ENCODE assay signal across 30 cellular contexts in the genomic region with DNA sequence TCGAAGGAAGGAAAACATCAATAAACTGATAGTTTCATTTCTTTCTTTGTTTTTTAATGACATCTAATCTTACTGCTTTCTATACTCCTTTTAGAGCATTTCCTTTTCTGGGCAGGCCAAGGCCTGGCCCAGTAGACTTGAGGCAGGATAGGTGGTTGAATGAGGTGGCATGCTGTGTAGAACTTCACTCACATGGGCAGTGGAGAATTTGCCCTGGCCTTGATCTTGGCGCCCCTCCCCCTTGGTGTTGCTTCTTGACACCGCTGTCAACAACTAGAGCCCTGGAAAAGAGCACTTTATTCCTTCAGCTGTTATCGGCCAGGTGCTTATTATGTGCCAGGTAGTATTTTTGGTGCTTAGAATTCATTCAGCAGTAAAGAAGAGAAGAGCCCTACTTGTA. TPM values are rescaled to one million over a fixed set of nuclear protein-coding genes. Genes with fewer than 3 reads are reported as not detected.
DNase-seq lines count a peak whose midpoint lies in the region; ATAC-seq lines count a peak whose summit lies in the region.
"Had no signal": no experiment of that assay in that cellular context is flagged by ENCODE, and none has a peak within 500 bp of the region (broad histone marks: within the 10 kb centered on the region; RNA-seq: fewer than 3 reads in every experiment).

No MANE protein-coding gene starts in this region.

- ATAC-seq in activated naive CD8-positive, alpha-beta T cell treated with anti-CD3 and anti-CD28 coated beads, Interleukin-2, amount 10 ng/mL, durations not matched to agents 7 days and 5 days (ENCODE audit: low read depth) = no peak
- ATAC-seq in activated naive CD8-positive, alpha-beta T cell treated with anti-CD3 and anti-CD28 coated beads, Interleukin-2, amount 50 U/mL, for 24 hours = no peak
- ATAC-seq in T-cell (replicated peaks in 1 of 4) (no peak), GM18520 (IDR thresholded peaks at IDR 0.05; ENCODE audit: unreplicated experiment) (no peak)
- no peak for ATAC-seq in effector memory CD8-positive, alpha-beta T cell (replicated peaks)
- ATAC-seq: gastroesophageal sphincter, pancreas had no signal

- peaks cover 27% of the 10 kb centered on the region for H3K36me3 Mint-ChIP-seq in activated naive CD8-positive, alpha-beta T cell treated with anti-CD3 and anti-CD28 coated beads, Interleukin-2, amount 10 ng/mL, durations not matched to agents 7 days and 5 days
- peaks cover 59% of the 10 kb centered on the region for H3K36me3 Mint-ChIP-seq in activated naive CD8-positive, alpha-beta T cell treated with anti-CD3 and anti-CD28 coated beads, Interleukin-2, amount 50 U/mL, for 24 hours (ENCODE audit: low read depth)
- peaks cover 51% of the 10 kb centered on the region for H3K36me3 Mint-ChIP-seq in T-cell
- H3K36me3 Mint-ChIP-seq in effector memory CD8-positive, alpha-beta T cell (ENCODE audit: insufficient read depth) = peaks cover 39% of the 10 kb centered on the region
- H3K36me3 Mint-ChIP-seq in activated T-cell treated with anti-CD3 and anti-CD28 coated beads, Interleukin-2, amount 50 U/mL, for 24 hours (ENCODE audit: low read depth) = peaks cover 5% of the 10 kb centered on the region

- no peak overlapping the region for H3K4me2 ChIP-seq in trophoblast cell (ENCODE audit: low read length)
- H3K4me2 ChIP-seq: BLaER1 had no signal

- H3K4ac ChIP-seq in trophoblast cell (ENCODE audit: low read depth, low read length) = no peak overlapping the region

- no peak overlapping the region for H3K4me3 Mint-ChIP-seq in activated naive CD8-positive, alpha-beta T cell treated with anti-CD3 and anti-CD28 coated beads, Interleukin-2, amount 10 ng/mL, durations not matched to agents 7 days and 5 days
- no peak overlapping the region for H3K4me3 Mint-ChIP-seq in activated naive CD8-positive, alpha-beta T cell treated with anti-CD3 and anti-CD28 coated beads, Interleukin-2, amount 50 U/mL, for 24 hours
- no peak overlapping the region for H3K4me3 Mint-ChIP-seq in T-cell
- no peak overlapping the region for H3K4me3 Mint-ChIP-seq in effector memory CD8-positive, alpha-beta T cell
- H3K4me3 Mint-ChIP-seq in activated T-cell treated with anti-CD3 and anti-CD28 coated beads, Interleukin-2, amount 50 U/mL, for 24 hours = no peak overlapping the region
- H3K4me3 Mint-ChIP-seq: activated naive CD4-positive, alpha-beta T cell treated with anti-CD3 and anti-CD28 coated beads for 36 hours; mesothelial cell of epicardium; nephron had no signal

- no peak overlapping the region for H2BK5ac ChIP-seq in trophoblast cell (ENCODE audit: low read depth, low read length, poor library complexity)

- no peaks in the 10 kb centered on the region for H3K4me1 ChIP-seq in trophoblast cell (ENCODE audit: control insufficient read depth in 1 of 2, insufficient read depth in 2 of 2, low read length in 2 of 2)
- H3K4me1 ChIP-seq: BLaER1, gastroesophageal sphincter, pancreas, upper lobe of left lung had no signal

- H3K27ac Mint-ChIP-seq in activated naive CD8-positive, alpha-beta T cell treated with anti-CD3 and anti-CD28 coated beads, Interleukin-2, amount 10 ng/mL, durations not matched to agents 7 days and 5 days = peak overlapping the region; percentile 31
- no peak overlapping the region for H3K27ac Mint-ChIP-seq in activated naive CD8-positive, alpha-beta T cell treated with anti-CD3 and anti-CD28 coated beads, Interleukin-2, amount 50 U/mL, for 24 hours
- H3K27ac Mint-ChIP-seq in T-cell = peak overlapping the region; percentile 28 to 59
- peak overlapping the region; percentile 62 to 71 for H3K27ac Mint-ChIP-seq in effector memory CD8-positive, alpha-beta T cell
- H3K27ac Mint-ChIP-seq in activated T-cell treated with anti-CD3 and anti-CD28 coated beads, Interleukin-2, amount 50 U/mL, for 24 hours = no peak overlapping the region
- H3K27ac Mint-ChIP-seq: mesothelial cell of epicardium, nephron had no signal

- no peaks in the 10 kb centered on the region for H3K79me2 ChIP-seq in trophoblast cell (ENCODE audit: control insufficient read depth, insufficient read depth, low read length, poor library complexity)

- H3K14ac ChIP-seq in trophoblast cell (ENCODE audit: low read length) = no peak overlapping the region

- H2AFZ ChIP-seq in trophoblast cell (ENCODE audit: insufficient read depth, low read length, poor library complexity) = no peak overlapping the region

- peak overlapping the region; percentile 40 for H3K9ac ChIP-seq in trophoblast cell (ENCODE audit: low read length)
- H3K9ac ChIP-seq: BLaER1 had no signal

- H3K9me3 Mint-ChIP-seq in activated naive CD8-positive, alpha-beta T cell treated with anti-CD3 and anti-CD28 coated beads, Interleukin-2, amount 10 ng/mL, durations not matched to agents 7 days and 5 days = no peaks in the 10 kb centered on the region
- no peaks in the 10 kb centered on the region for H3K9me3 Mint-ChIP-seq in activated naive CD8-positive, alpha-beta T cell treated with anti-CD3 and anti-CD28 coated beads, Interleukin-2, amount 50 U/mL, for 24 hours
- H3K9me3 Mint-ChIP-seq in T-cell = no peaks in the 10 kb centered on the region
- no peaks in the 10 kb centered on the region for H3K9me3 Mint-ChIP-seq in effector memory CD8-positive, alpha-beta T cell
- H3K9me3 Mint-ChIP-seq in activated T-cell treated with anti-CD3 and anti-CD28 coated beads, Interleukin-2, amount 50 U/mL, for 24 hours = no peaks in the 10 kb centered on the region
- H3K9me3 Mint-ChIP-seq: activated naive CD4-positive, alpha-beta T cell treated with anti-CD3 and anti-CD28 coated beads for 36 hours; mesothelial cell of epicardium; nephron had no signal

- H2BK120ac ChIP-seq in trophoblast cell (ENCODE audit: insufficient read depth, low read length, poor library complexity) = no peak overlapping the region

- H3K18ac ChIP-seq in trophoblast cell (ENCODE audit: low read length) = no peak overlapping the region

- H4K8ac ChIP-seq in trophoblast cell (ENCODE audit: low read depth, low read length) = no peak overlapping the region

- DNase-seq in activated naive CD8-positive, alpha-beta T cell treated with anti-CD3 and anti-CD28 coated beads, Interleukin-2, amount 10 ng/mL, durations not matched to agents 7 days and 5 days = no peak
- no peak for DNase-seq in activated naive CD8-positive, alpha-beta T cell treated with anti-CD3 and anti-CD28 coated beads, Interleukin-2, amount 50 U/mL, for 24 hours
- DNase-seq in T-cell (no peak), trophoblast cell (no peak), NCI-H748 (lab: John Stamatoyannopoulos, UW; ENCODE audit: unreplicated experiment) (no peak)
- no peak for DNase-seq in effector memory CD8-positive, alpha-beta T cell
- DNase-seq in activated T-cell treated with anti-CD3 and anti-CD28 coated beads, Interleukin-2, amount 50 U/mL, for 24 hours = no peak
- DNase-seq: activated CD4-positive, CD25-positive, alpha-beta regulatory T cell treated with anti-CD3 and anti-CD28 coated beads, Interleukin-2, amount 50 U/mL, for 72 hours; activated naive CD4-positive, alpha-beta T cell treated with anti-CD3 and anti-CD28 coated beads for 36 hours; activated T-cell treated with anti-CD3 and anti-CD28 coated beads, Interleukin-2, amount 50 U/mL, for 48 hours; central memory CD4-positive, alpha-beta T cell; DMS79 treated with DMSO at 0.1 percent for 48 hours; GF-D8; hippocampal formation; KG1; MG63; NCI-H1417; NCI-H2081; NCI-H774; pancreas; RPMI8226; stimulated activated CD4-positive, alpha-beta T cell treated with anti-CD3 and anti-CD28 coated beads, Interleukin-2, amount 100 ng/mL, for 24 hours; T-helper 1 cell; upper lobe of left lung had no signal

- H3K23ac ChIP-seq in trophoblast cell (ENCODE audit: low read length) = peak overlapping the region; percentile 66

- H2BK12ac ChIP-seq in trophoblast cell (ENCODE audit: low read length) = no peak overlapping the region

- H3K27ac ChIP-seq in trophoblast cell (ENCODE audit: low read depth, low read length) = no peak overlapping the region
- H3K27ac ChIP-seq: BLaER1, gastroesophageal sphincter, pancreas, SJSA1, upper lobe of left lung had no signal

- no peaks in the 10 kb centered on the region for H3K79me1 ChIP-seq in trophoblast cell (ENCODE audit: low read length)

- CTCF ChIA-PET in T-cell (lab: Charles Lee) = interaction anchor here (0.6 to 1.9 kb wide), 3 partner anchors 10 to 22 kb away, joined by 3 to 5 read pairs (median 4); no protein-coding TSS in a partner anchor

- peaks cover 24% of the 10 kb centered on the region for H3K4me1 Mint-ChIP-seq in activated naive CD8-positive, alpha-beta T cell treated with anti-CD3 and anti-CD28 coated beads, Interleukin-2, amount 10 ng/mL, durations not matched to agents 7 days and 5 days
- peaks cover 27% of the 10 kb centered on the region for H3K4me1 Mint-ChIP-seq in activated naive CD8-positive, alpha-beta T cell treated with anti-CD3 and anti-CD28 coated beads, Interleukin-2, amount 50 U/mL, for 24 hours
- peaks cover 25 to 29% (median 28%) of the 10 kb centered on the region in 3 donors for H3K4me1 Mint-ChIP-seq in T-cell
- H3K4me1 Mint-ChIP-seq in effector memory CD8-positive, alpha-beta T cell (ENCODE audit: low read depth in 2 of 2) = peaks cover 5 to 12% of the 10 kb centered on the region in 2 donors
- H3K4me1 Mint-ChIP-seq in activated T-cell treated with anti-CD3 and anti-CD28 coated beads, Interleukin-2, amount 50 U/mL, for 24 hours (ENCODE audit: low read depth) = peaks cover 54% of the 10 kb centered on the region
- H3K4me1 Mint-ChIP-seq: mesothelial cell of epicardium, nephron had no signal

- no peak overlapping the region for H2AK5ac ChIP-seq in trophoblast cell (ENCODE audit: low read length)

- H3K36me3 ChIP-seq in trophoblast cell (ENCODE audit: control insufficient read depth in 1 of 2, insufficient read depth in 2 of 2, low read length in 2 of 2) = peaks cover 18 to 46% of the 10 kb centered on the region in 2 experiments

- POLR2A ChIA-PET in activated naive CD8-positive, alpha-beta T cell treated with anti-CD3 and anti-CD28 coated beads, Interleukin-2, amount 10 ng/mL, durations not matched to agents 7 days and 5 days (lab: Charles Lee) = no interaction called here
- POLR2A ChIA-PET in T-cell (lab: Charles Lee) = interaction anchor here in 1 of 2 donors (0.7 kb wide), 1 partner anchor 66 kb away, joined by 3 read pairs; no protein-coding TSS in a partner anchor

- no peaks in the 10 kb centered on the region for H3K9me3 ChIP-seq in trophoblast cell (ENCODE audit: insufficient read depth, low read depth, low read length)
- H3K9me3 ChIP-seq: BLaER1, gastroesophageal sphincter, MG63, pancreas, SJSA1, upper lobe of left lung had no signal

- no peaks in the 10 kb centered on the region for H3K27me3 Mint-ChIP-seq in activated naive CD8-positive, alpha-beta T cell treated with anti-CD3 and anti-CD28 coated beads, Interleukin-2, amount 10 ng/mL, durations not matched to agents 7 days and 5 days
- no peaks in the 10 kb centered on the region for H3K27me3 Mint-ChIP-seq in activated naive CD8-positive, alpha-beta T cell treated with anti-CD3 and anti-CD28 coated beads, Interleukin-2, amount 50 U/mL, for 24 hours
- H3K27me3 Mint-ChIP-seq in T-cell = no peaks in the 10 kb centered on the region
- H3K27me3 Mint-ChIP-seq in effector memory CD8-positive, alpha-beta T cell = no peaks in the 10 kb centered on the region
- no peaks in the 10 kb centered on the region for H3K27me3 Mint-ChIP-seq in activated T-cell treated with anti-CD3 and anti-CD28 coated beads, Interleukin-2, amount 50 U/mL, for 24 hours

- no peaks in the 10 kb centered on the region for H3K27me3 ChIP-seq in trophoblast cell (ENCODE audit: insufficient read depth, low read length)
- H3K27me3 ChIP-seq: BLaER1, gastroesophageal sphincter, MG63, pancreas, SJSA1, upper lobe of left lung had no signal

- H4K12ac ChIP-seq in trophoblast cell (ENCODE audit: low read depth, low read length) = no peak overlapping the region

- H3K4me3 ChIP-seq in trophoblast cell (ENCODE audit: low read depth, low read length) = no peak overlapping the region
- H3K4me3 ChIP-seq: BLaER1, gastroesophageal sphincter, MG63, pancreas, SJSA1, upper lobe of left lung had no signal

- H4K91ac ChIP-seq in trophoblast cell (ENCODE audit: low read depth, low read length) = no peak overlapping the region

- WGBS in trophoblast cell (ENCODE audit: extremely low coverage, insufficient coverage, insufficient read length) = no CpG with 5 or more reads among the region's 4 CpGs

RNA-seq across cellular contexts. Expression of a gene that starts 37.4 kb away (rescaled TPM):
- 100 to 1,000 TPM; 268 to 273 TPM for total RNA-seq in activated naive CD8-positive, alpha-beta T cell treated with anti-CD3 and anti-CD28 coated beads, Interleukin-2, amount 10 ng/mL, durations not matched to agents 7 days and 5 days
- total RNA-seq in T-cell = 100 to 1,000 TPM; 187 to 219 (median 202) TPM
- polyA plus RNA-seq in trophoblast cell (2013) = 193 and 196 TPM in 2 replicates

Comparison
In these comparisons a context has a peak if more than half of its experiments do, and no peak if none do; other contexts are left out.
1. H3K27ac Mint-ChIP-seq: peak in activated naive CD8-positive, alpha-beta T cell treated with anti-CD3 and anti-CD28 coated beads, Interleukin-2, amount 10 ng/mL, durations not matched to agents 7 days and 5 days (single experiment), T-cell (2 of 2) and effector memory CD8-positive, alpha-beta T cell (2 of 2); none in activated naive CD8-positive, alpha-beta T cell treated with anti-CD3 and anti-CD28 coated beads, Interleukin-2, amount 50 U/mL, for 24 hours (single experiment) and activated T-cell treated with anti-CD3 and anti-CD28 coated beads, Interleukin-2, amount 50 U/mL, for 24 hours (single experiment).